ENCODE assay signal across 8 cellular contexts in genomic region chr1:149843302-149844041, GRCh38. TPM values are rescaled to one million over a fixed set of nuclear protein-coding genes. Genes with fewer than 3 reads are reported as not detected.
DNase-seq lines count a peak whose midpoint lies in the region; ATAC-seq, FAIRE-seq and TF ChIP-seq lines count a peak whose summit lies in the region.

No MANE protein-coding gene starts in this region.

- no peaks in the 10 kb centered on the region for H3K9me3 Mint-ChIP-seq in activated T-helper 1 cell treated with anti-CD3 and anti-CD28 coated beads, Interleukin-12 subunit alpha, Interleukin-12 subunit beta, Interleukin-2, Interleukin-4 antibody, amounts not matched to agents 30 ng/mL and 10 ng/mL and 1 ng/mL, durations not matched to agents 14 hours and 24 hours and 36 hours

- H3K36me3 ChIP-seq in iPS DF 6.9 (ENCODE audit: control insufficient read depth, insufficient read depth, low read length), result no peaks in the 10 kb centered on the region
- no peaks in the 10 kb centered on the region for H3K36me3 ChIP-seq in small intestine (ENCODE audit: control insufficient read depth in 2 of 2, insufficient read depth in 2 of 2, low read length in 2 of 2)

- H3K9me3 ChIP-seq in iPS DF 6.9 (ENCODE audit: control insufficient read depth, insufficient read depth, low read length) (no peaks in the 10 kb centered on the region), small intestine (ENCODE audit: control insufficient read depth, low read depth) (no peaks in the 10 kb centered on the region)

- H3K4me1 ChIP-seq in iPS DF 6.9 (ENCODE audit: control insufficient read depth, insufficient read depth, low read length) (peaks cover 4% of the 10 kb centered on the region), small intestine (ENCODE audit: control insufficient read depth in 2 of 2, insufficient read depth in 1 of 2, low read depth in 1 of 2, low read length in 1 of 2) (peaks cover 5 to 6% of the 10 kb centered on the region in 2 donors)

- H3K27ac Mint-ChIP-seq in activated T-helper 1 cell treated with anti-CD3 and anti-CD28 coated beads, Interleukin-12 subunit alpha, Interleukin-12 subunit beta, Interleukin-2, Interleukin-4 antibody, amounts not matched to agents 30 ng/mL and 10 ng/mL and 1 ng/mL, durations not matched to agents 14 hours and 24 hours and 36 hours, result peak overlapping the region; percentile 92

- H3K27me3 ChIP-seq in iPS DF 6.9 (ENCODE audit: control insufficient read depth, insufficient read depth, low read length) (no peaks in the 10 kb centered on the region), small intestine (ENCODE audit: control insufficient read depth in 2 of 2, insufficient read depth in 2 of 2, low read length in 2 of 2) (no peaks in the 10 kb centered on the region)

- no peak for FAIRE-seq in small intestine (lab: Jason Lieb, UNC)

- peak overlapping the region; percentile 76; the same call in 1 of the 2 replicates for H3K4me3 ChIP-seq in iPS DF 6.9 (ENCODE audit: low read length)
- peak overlapping the region; percentile 59 to 73 for H3K4me3 ChIP-seq in small intestine (ENCODE audit: low read depth in 1 of 2, low read length in 2 of 2)

- no CpG with 5 or more reads among the region's 29 CpGs for WGBS in iPS DF 6.9 (ENCODE audit: insufficient coverage, insufficient read length)
- 1 to 3% (median 2%) methylated on average over 9 to 16 of the region's 29 CpGs for WGBS in small intestine, 3 donors

- intact Hi-C loops in activated T-helper 1 cell treated with anti-CD3 and anti-CD28 coated beads, Interleukin-12 subunit alpha, Interleukin-12 subunit beta, Interleukin-2, Interleukin-4 antibody, amounts not matched to agents 30 ng/mL and 10 ng/mL and 1 ng/mL, durations not matched to agents 14 hours and 24 hours and 36 hours (cut with micrococcal nuclease), result no loop called here

- no peak for ATAC-seq in GM19452 (IDR thresholded peaks at IDR 0.05; ENCODE audit: unreplicated experiment)

- H3K27me3 Mint-ChIP-seq in activated T-helper 1 cell treated with anti-CD3 and anti-CD28 coated beads, Interleukin-12 subunit alpha, Interleukin-12 subunit beta, Interleukin-2, Interleukin-4 antibody, amounts not matched to agents 30 ng/mL and 10 ng/mL and 1 ng/mL, durations not matched to agents 14 hours and 24 hours and 36 hours (ENCODE audit: insufficient read depth), result no peaks in the 10 kb centered on the region

- no peak overlapping the region for H3K27ac ChIP-seq in iPS DF 6.9 (ENCODE audit: low read length)
- peak overlapping the region; percentile 74 to 94 for H3K27ac ChIP-seq in small intestine (ENCODE audit: low read depth in 1 of 2, low read length in 1 of 2)

- no peak for TF ChIP-seq CTCF in GM20000 (IDR thresholded peaks at IDR 0.05; ENCODE audit: extremely low read depth, missing control alignments)

- H3K4me3 Mint-ChIP-seq in activated T-helper 1 cell treated with anti-CD3 and anti-CD28 coated beads, Interleukin-12 subunit alpha, Interleukin-12 subunit beta, Interleukin-2, Interleukin-4 antibody, amounts not matched to agents 30 ng/mL and 10 ng/mL and 1 ng/mL, durations not matched to agents 14 hours and 24 hours and 36 hours, result peak overlapping the region; percentile 91

- H3K36me3 Mint-ChIP-seq in activated T-helper 1 cell treated with anti-CD3 and anti-CD28 coated beads, Interleukin-12 subunit alpha, Interleukin-12 subunit beta, Interleukin-2, Interleukin-4 antibody, amounts not matched to agents 30 ng/mL and 10 ng/mL and 1 ng/mL, durations not matched to agents 14 hours and 24 hours and 36 hours (ENCODE audit: low read depth), result peaks cover 24% of the 10 kb centered on the region

- peak in 2 of 3 experiments; percentile 43 to 47 for DNase-seq in NCI-H1417 (lab: John Stamatoyannopoulos, UW)
- no peak for DNase-seq in NCI-H1417 treated with DMSO at 0.1 percent for 48 hours (lab: John Stamatoyannopoulos, UW)
- peak; percentile 1 for DNase-seq in activated T-helper 1 cell treated with anti-CD3 and anti-CD28 coated beads, Interleukin-12 subunit alpha, Interleukin-12 subunit beta, Interleukin-2, Interleukin-4 antibody, amounts not matched to agents 30 ng/mL and 10 ng/mL and 1 ng/mL, durations not matched to agents 14 hours and 24 hours and 36 hours (ENCODE audit: low spot score)
- no peak for DNase-seq in iPS DF 6.9 (ENCODE audit: low read depth, low spot score)
- DNase-seq in small intestine, result peak; percentile 33
- no peak for DNase-seq in GM20000 (ENCODE audit: low spot score)
- no peak for DNase-seq in stimulated activated CD4-positive, alpha-beta T cell treated with anti-CD3 and anti-CD28 coated beads, Interleukin-12 subunit alpha, Interleukin-12 subunit beta, amount 100 ng/mL, for 4 hours

- H3K4me1 Mint-ChIP-seq in activated T-helper 1 cell treated with anti-CD3 and anti-CD28 coated beads, Interleukin-12 subunit alpha, Interleukin-12 subunit beta, Interleukin-2, Interleukin-4 antibody, amounts not matched to agents 30 ng/mL and 10 ng/mL and 1 ng/mL, durations not matched to agents 14 hours and 24 hours and 36 hours (ENCODE audit: low read depth), result peaks cover 50% of the 10 kb centered on the region

RNA-seq across cellular contexts. Expression of gene BOLA1, which starts 55.9 kb away (rescaled TPM):
- 23.9 and 24.3 TPM in 2 replicates for total RNA-seq in activated T-helper 1 cell treated with anti-CD3 and anti-CD28 coated beads, Interleukin-12 subunit alpha, Interleukin-12 subunit beta, Interleukin-2, Interleukin-4 antibody, amounts not matched to agents 30 ng/mL and 10 ng/mL and 1 ng/mL, durations not matched to agents 14 hours and 24 hours and 36 hours
- 10 to 100 TPM; 24.7 to 49.4 (median 31.3) TPM for polyA plus RNA-seq in small intestine

Comparison
In these comparisons a context has a peak if more than half of its experiments do, and no peak if none do; other contexts are left out.
1. DNase-seq: peak in NCI-H1417 (2 of 3), activated T-helper 1 cell treated with anti-CD3 and anti-CD28 coated beads, Interleukin-12 subunit alpha, Interleukin-12 subunit beta, Interleukin-2, Interleukin-4 antibody, amounts not matched to agents 30 ng/mL and 10 ng/mL and 1 ng/mL, durations not matched to agents 14 hours and 24 hours and 36 hours (single experiment) and small intestine (single experiment); none in NCI-H1417 treated with DMSO at 0.1 percent for 48 hours (single experiment), iPS DF 6.9 (single experiment), GM20000 (single experiment) and stimulated activated CD4-positive, alpha-beta T cell treated with anti-CD3 and anti-CD28 coated beads, Interleukin-12 subunit alpha, Interleukin-12 subunit beta, amount 100 ng/mL, for 4 hours (single experiment).